In genomic region chr2:174492963-174493431, GRCh38 we compare ENCODE assay signal across 9 cellular contexts. TPM values are rescaled to one million over a fixed set of nuclear protein-coding genes. Genes with fewer than 3 reads are reported as not detected.
A peak's percentile ranks its signal among the peaks of the same experiment; 100 is the strongest.
DNase-seq lines count a peak whose midpoint lies in the region; ATAC-seq, FAIRE-seq and TF ChIP-seq lines count a peak whose summit lies in the region.
"Had no signal": no experiment of that assay in that cellular context is flagged by ENCODE, and none has a peak within 500 bp of the region (broad histone marks: within the 10 kb centered on the region; RNA-seq: fewer than 3 reads in every experiment).

No MANE protein-coding gene starts in this region.

- TF ChIP-seq POLR2A in GM12891 (IDR thresholded peaks at IDR 0.05; ENCODE audit: low read depth, low read length) (no peak), spleen (IDR thresholded peaks at IDR 0.05) (no peak)

- H3K4me3 ChIP-seq in spleen, result peak overlapping the region in 3 of 8 donors; percentile 1 to 50 (median 3)

- WGBS in spleen, 5 donors, result 27 to 32% (median 31%) methylated on average over 7 of the region's 7 CpGs

- no peaks in the 10 kb centered on the region for H3K27me3 ChIP-seq in spleen (replicated peaks in 1 of 7)

- no peaks in the 10 kb centered on the region for H3K9me3 ChIP-seq in spleen

- peak; percentile 93 for ATAC-seq in GM21825 (IDR thresholded peaks at IDR 0.05; ENCODE audit: unreplicated experiment)

- no peak for TF ChIP-seq CTCF in spleen (IDR thresholded peaks at IDR 0.05 in 8 of 11, conservative IDR thresholded peaks at IDR 0.05 in 3 of 11)

- DNase-seq in GM12891 (ENCODE audit: insufficient read length, low spot score) (peak; percentile 14), MV-4-11 (lab: John Stamatoyannopoulos, UW) (peak; percentile 96), spleen (peak; percentile 86), GOT3 (lab: John Stamatoyannopoulos, UW) (no peak), COLO829 (ENCODE audit: low spot score) (no peak), occipital lobe (lab: John Stamatoyannopoulos, UW) (no peak)
- DNase-seq in activated effector memory CD4-positive, alpha-beta T cell treated with anti-CD3 and anti-CD28 coated beads, Interleukin-2, amount 50 U/mL, for 16 hours, result peak; percentile 82

- peak; percentile 76 for FAIRE-seq in GM12891 (lab: Jason Lieb, UNC)
- FAIRE-seq: endometrium had no signal

- peaks cover 11 to 73% (median 33%) of the 10 kb centered on the region in 6 donors for H3K4me1 ChIP-seq in spleen

- intact Hi-C loops in spleen (cut with DNase I; ENCODE audit: low total_unique reads), result no loop called here

- no peaks in the 10 kb centered on the region for H3K36me3 ChIP-seq in spleen

- peak overlapping the region; percentile 85 to 92 (median 88) for H3K27ac ChIP-seq in spleen

TF ChIP-seq in GM12891, 5 proteins besides CTCF, POLR2A, EP300 and RAD21:
- TF ChIP-seq SPI1 (IDR thresholded peaks at IDR 0.05; ENCODE audit: low read depth, low read length) (no peak), POLR2AphosphoS5 (IDR thresholded peaks at IDR 0.05; ENCODE audit: low read depth, low read length) (no peak), PAX5 (IDR thresholded peaks at IDR 0.05; ENCODE audit: insufficient read depth, low read length, severe bottlenecking) (no peak), POU2F2 (IDR thresholded peaks at IDR 0.05; ENCODE audit: low read depth, low read length) (no peak), TAF1 (IDR thresholded peaks at IDR 0.05; ENCODE audit: low read depth, low read length) (no peak)

RNA-seq across cellular contexts. Expression of gene GPR155, which starts 6.2 kb away (rescaled TPM):
- 0.55 TPM for polyA plus RNA-seq in GM12891 (2012; ENCODE audit: low read depth, missing spikeins)
- 10 to 100 TPM in 6 of 7 donors, 1 to 10 TPM in 1; 9.5 to 15.5 (median 11.6) TPM for total RNA-seq in spleen
- polyA plus RNA-seq in spleen, result 1 to 10 TPM in 1 of 3 donors, under 1 TPM in 2; 0.80 to 1.4 (median 1.00) TPM
- 15.6 TPM for total RNA-seq in occipital lobe

Comparison
In these comparisons a context has a peak if more than half of its experiments do, and no peak if none do; other contexts are left out.
1. DNase-seq: peak in GM12891 (single experiment), MV-4-11 (single experiment), activated effector memory CD4-positive, alpha-beta T cell treated with anti-CD3 and anti-CD28 coated beads, Interleukin-2, amount 50 U/mL, for 16 hours (single experiment) and spleen (single experiment); none in GOT3 (single experiment), COLO829 (single experiment) and occipital lobe (single experiment).